8 cellular contexts compared by ENCODE assay signal in the genomic region with DNA sequence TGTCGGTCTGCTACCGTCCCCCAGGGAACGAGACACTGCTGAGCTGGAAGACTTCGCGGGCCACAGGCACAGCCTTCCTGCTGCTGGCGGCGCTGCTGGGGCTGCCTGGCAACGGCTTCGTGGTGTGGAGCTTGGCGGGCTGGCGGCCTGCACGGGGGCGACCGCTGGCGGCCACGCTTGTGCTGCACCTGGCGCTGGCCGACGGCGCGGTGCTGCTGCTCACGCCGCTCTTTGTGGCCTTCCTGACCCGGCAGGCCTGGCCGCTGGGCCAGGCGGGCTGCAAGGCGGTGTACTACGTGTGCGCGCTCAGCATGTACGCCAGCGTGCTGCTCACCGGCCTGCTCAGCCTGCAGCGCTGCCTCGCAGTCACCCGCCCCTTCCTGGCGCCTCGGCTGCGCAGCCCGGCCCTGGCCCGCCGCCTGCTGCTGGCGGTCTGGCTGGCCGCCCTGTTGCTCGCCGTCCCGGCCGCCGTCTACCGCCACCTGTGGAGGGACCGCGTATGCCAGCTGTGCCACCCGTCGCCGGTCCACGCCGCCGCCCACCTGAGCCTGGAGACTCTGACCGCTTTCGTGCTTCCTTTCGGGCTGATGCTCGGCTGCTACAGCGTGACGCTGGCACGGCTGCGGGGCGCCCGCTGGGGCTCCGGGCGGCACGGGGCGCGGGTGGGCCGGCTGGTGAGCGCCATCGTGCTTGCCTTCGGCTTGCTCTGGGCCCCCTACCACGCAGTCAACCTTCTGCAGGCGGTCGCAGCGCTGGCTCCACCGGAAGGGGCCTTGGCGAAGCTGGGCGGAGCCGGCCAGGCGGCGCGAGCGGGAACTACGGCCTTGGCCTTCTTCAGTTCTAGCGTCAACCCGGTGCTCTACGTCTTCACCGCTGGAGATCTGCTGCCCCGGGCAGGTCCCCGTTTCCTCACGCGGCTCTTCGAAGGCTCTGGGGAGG. TPM values are rescaled to one million over a fixed set of nuclear protein-coding genes. Genes with fewer than 3 reads are reported as not detected.
DNase-seq lines count a peak whose midpoint lies in the region; ATAC-seq and TF ChIP-seq lines count a peak whose summit lies in the region.

A gene with protein sequence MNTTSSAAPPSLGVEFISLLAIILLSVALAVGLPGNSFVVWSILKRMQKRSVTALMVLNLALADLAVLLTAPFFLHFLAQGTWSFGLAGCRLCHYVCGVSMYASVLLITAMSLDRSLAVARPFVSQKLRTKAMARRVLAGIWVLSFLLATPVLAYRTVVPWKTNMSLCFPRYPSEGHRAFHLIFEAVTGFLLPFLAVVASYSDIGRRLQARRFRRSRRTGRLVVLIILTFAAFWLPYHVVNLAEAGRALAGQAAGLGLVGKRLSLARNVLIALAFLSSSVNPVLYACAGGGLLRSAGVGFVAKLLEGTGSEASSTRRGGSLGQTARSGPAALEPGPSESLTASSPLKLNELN (plus strand): TSS at position 837 of the 939 bp plus-strand sequence. CDS start 4,150 bp downstream, outside the sequence.

- H3K4me3 Mint-ChIP-seq in activated naive CD8-positive, alpha-beta T cell, result peak within 1 kb of the TSS; percentile 80

- H3K9me3 ChIP-seq in PC-9 (ENCODE audit: insufficient read depth, low read depth) (no peaks in the 10 kb centered on the region), heart right ventricle (no peaks in the 10 kb centered on the region), gastrocnemius medialis (no peaks in the 10 kb centered on the region)

- no peak for TF ChIP-seq CTCF in PC-9 (conservative IDR thresholded peaks at IDR 0.05)
- TF ChIP-seq CTCF in heart right ventricle (IDR thresholded peaks at IDR 0.05), result peak; percentile 11 to 64 (median 40)
- peak in 4 of 5 experiments; percentile 40 to 54 (median 46) for TF ChIP-seq CTCF in gastrocnemius medialis (IDR thresholded peaks at IDR 0.05 in 4 of 5, conservative IDR thresholded peaks at IDR 0.05 in 1 of 5)

- POLR2A ChIA-PET in PC-9 (lab: Charles Lee; ENCODE audit: unreplicated experiment), result no interaction called here

- WGBS in heart right ventricle, 2 donors, result 6 to 10% methylated on average over 99 of the region's 99 CpGs

- DNase-seq in DMS 273 (lab: John Stamatoyannopoulos, UW; ENCODE audit: unreplicated experiment), result peak; percentile 87
- no peak for DNase-seq in DMS 273 treated with DMSO at 0.1 percent for 48 hours (lab: John Stamatoyannopoulos, UW)
- no peak for DNase-seq in PC-9
- DNase-seq in heart right ventricle, result peak; percentile 63 to 83
- peak; percentile 38 to 74 for DNase-seq in gastrocnemius medialis
- no peak for DNase-seq in NCI-H345 (lab: John Stamatoyannopoulos, UW)

- no peak within 1 kb of the TSS for H3K27ac ChIP-seq in PC-9
- peak within 1 kb of the TSS; percentile 69 to 96 (median 86) for H3K27ac ChIP-seq in heart right ventricle
- H3K27ac ChIP-seq in gastrocnemius medialis, result peak within 1 kb of the TSS; percentile 71 to 81 (median 73)

- H3K4me2 ChIP-seq in PC-9, result no peak within 1 kb of the TSS

- H3K27me3 ChIP-seq in PC-9 (ENCODE audit: insufficient read depth, low read depth) (no peaks in the 10 kb centered on the region), heart right ventricle (no peaks in the 10 kb centered on the region), gastrocnemius medialis (no peaks in the 10 kb centered on the region)

- no peak within 1 kb of the TSS for H3K4me3 ChIP-seq in PC-9
- peak within 1 kb of the TSS; percentile 45 to 71 (median 62) for H3K4me3 ChIP-seq in heart right ventricle
- peak within 1 kb of the TSS; percentile 51 to 75 (median 55) for H3K4me3 ChIP-seq in gastrocnemius medialis

- H3K27ac Mint-ChIP-seq in activated naive CD8-positive, alpha-beta T cell, result peak within 1 kb of the TSS; percentile 64

- H3F3A ChIP-seq in PC-9 (ENCODE audit: insufficient read depth, low read depth), result no peaks in the 10 kb centered on the region

- no peak within 1 kb of the TSS for H2AFZ ChIP-seq in PC-9

- no peaks in the 10 kb centered on the region for H3K79me2 ChIP-seq in PC-9 (ENCODE audit: low read depth)

- H3K4me1 Mint-ChIP-seq in activated naive CD8-positive, alpha-beta T cell (ENCODE audit: low read depth), result peaks cover 61% of the 10 kb centered on the region

- peaks cover 2% of the 10 kb centered on the region for H3K36me3 Mint-ChIP-seq in activated naive CD8-positive, alpha-beta T cell

- no TSS peak for BruUV-seq in PC-9 (replicated peaks; lab: Mats Ljungman, UMichigan)

- no peaks in the 10 kb centered on the region for H3K9me3 Mint-ChIP-seq in activated naive CD8-positive, alpha-beta T cell (ENCODE audit: low read depth)

- TF ChIP-seq POLR2A in gastrocnemius medialis (IDR thresholded peaks at IDR 0.05), result no peak

- peak; percentile 67 for ATAC-seq in HG02981 (IDR thresholded peaks at IDR 0.05; ENCODE audit: unreplicated experiment)
- ATAC-seq in heart right ventricle, result peak; percentile 70 to 91 (median 78)
- ATAC-seq in gastrocnemius medialis, result peak; percentile 76 to 85

- intact Hi-C loops in PC-9 (cut with micrococcal nuclease; ENCODE audit: unreplicated experiment), result no loop called here
- intact Hi-C loops in heart right ventricle (cut with DNase I), result loop anchor here in 1 of 10 donors (5.0 kb wide), 1 partner anchor 299 kb away; no protein-coding TSS in a partner anchor
- intact Hi-C loops in gastrocnemius medialis (cut with DNase I; ENCODE audit: low total_unique reads), result loop anchor here (1.0 to 5.0 kb wide), 3 partner anchors 40 to 126 kb away; a partner anchor contains a TSS

- in situ Hi-C loops in gastrocnemius medialis (cut with MboI; ENCODE audit: low sequenced_read_pairs in 4 of 4), result no loop called here

- no peaks in the 10 kb centered on the region for H3K9me2 ChIP-seq in PC-9 (ENCODE audit: insufficient read depth)

- CTCF ChIA-PET in PC-9 (lab: Charles Lee), result no interaction called here

- H3K36me3 ChIP-seq in PC-9 (ENCODE audit: low read depth), result no peaks in the 10 kb centered on the region
- peaks cover 0 to 20% (median 7%) of the 10 kb centered on the region in 9 donors for H3K36me3 ChIP-seq in heart right ventricle
- H3K36me3 ChIP-seq in gastrocnemius medialis, result peaks cover 0 to 13% of the 10 kb centered on the region in 2 donors

- H3K27me3 Mint-ChIP-seq in activated naive CD8-positive, alpha-beta T cell, result no peaks in the 10 kb centered on the region

- no peaks in the 10 kb centered on the region for H4K20me1 ChIP-seq in PC-9 (ENCODE audit: insufficient read depth)

- H3K4me1 ChIP-seq in PC-9 (replicated peaks; ENCODE audit: insufficient read depth) (no peaks in the 10 kb centered on the region), heart right ventricle (peaks cover 15 to 84% (median 66%) of the 10 kb centered on the region in 9 donors), gastrocnemius medialis (peaks cover 12 to 19% of the 10 kb centered on the region in 2 donors)

RNA-seq across cellular contexts. Expression of the gene that starts here (rescaled TPM):
- total RNA-seq in PC-9 (2021), result 10.3 and 16.4 TPM in 2 replicates
- total RNA-seq in heart right ventricle, result 1 to 10 TPM in 7 of 10 donors, under 1 TPM in 3; 0.76 to 3.1 (median 1.8) TPM
- 1 to 10 TPM; 3.2 to 3.7 TPM for polyA plus RNA-seq in heart right ventricle
- total RNA-seq in gastrocnemius medialis, result 1 to 10 TPM in 2 of 4 donors, under 1 TPM in 2; 0.13 to 2.2 (median 0.75) TPM

Comparison
In these comparisons a context has a peak if more than half of its experiments do, and no peak if none do; other contexts are left out.
1. DNase-seq: peak in DMS 273 (single experiment), heart right ventricle (2 of 2) and gastrocnemius medialis (2 of 2); none in DMS 273 treated with DMSO at 0.1 percent for 48 hours (single experiment), PC-9 (0 of 2) and NCI-H345 (single experiment).
2. Peak in every context shown above with its lines, with median percentiles within 50 percentile points of each other: ATAC-seq.